In genomic region chr15:56495050-56495449, GRCh38 we compare ENCODE assay signal across 27 cellular contexts. TPM values are rescaled to one million over a fixed set of nuclear protein-coding genes. Genes with fewer than 3 reads are reported as not detected.
"Had no signal": no experiment of that assay in that cellular context is flagged by ENCODE, and none has a peak within 500 bp of the region (broad histone marks: within the 10 kb centered on the region; RNA-seq: fewer than 3 reads in every experiment).

No MANE protein-coding gene starts in this region.

- DNase-seq: activated CD4-positive, alpha-beta memory T cell treated with anti-CD3 and anti-CD28 coated beads for 36 hours; activated CD4-positive, alpha-beta T cell treated with anti-CD3 and anti-CD28 coated beads, Interleukin-2, amount 10 ng/mL, durations not matched to agents 24 days and 14 days; activated gamma-delta T cell treated with Interleukin-2 at 50 U/mL for 16 hours; activated naive CD8-positive, alpha-beta T cell treated with anti-CD3 and anti-CD28 coated beads, Interleukin-2, amount 50 U/mL, for 24 hours; activated T-cell treated with anti-CD3 and anti-CD28 coated beads, Interleukin-2, amount 50 U/mL, for 4 hours; amygdala; caudate nucleus; foreskin keratinocyte; heart left ventricle; hypothalamus; immature natural killer cell; kidney; left lung; lower lobe of right lung; mesenchymal stem cell; stimulated activated CD4-positive, alpha-beta T cell treated with anti-CD3 and anti-CD28 coated beads, Interleukin-4, amount 100 ng/mL, for 24 hours; T-helper 9 cell; uterus; WERI-Rb-1 had no signal

- ATAC-seq: activated CD4-positive, CD25-positive, alpha-beta regulatory T cell treated with anti-CD3 and anti-CD28 coated beads, Interleukin-2, amount 50 U/mL, for 24 hours; activated naive CD8-positive, alpha-beta T cell treated with anti-CD3 and anti-CD28 coated beads, Interleukin-2, amount 50 U/mL, for 24 hours; activated T-cell treated with anti-CD3 and anti-CD28 coated beads, Interleukin-2, amount 50 U/mL, for 4 hours; activated T-helper 17 cell treated with anti-CD3 and anti-CD28 coated beads, Interleukin-2, amount 50 U/mL, for 72 hours; foreskin keratinocyte; heart left ventricle; left lung; lower lobe of right lung; sciatic nerve; stimulated activated effector memory CD8-positive, alpha-beta T cell treated with anti-CD3 and anti-CD28 coated beads, Interleukin-12 subunit alpha, Interleukin-12 subunit beta, amount 100 ng/mL, for 72 hours had no signal

- H3K27me3 ChIP-seq: esophagus muscularis mucosa, heart left ventricle, left lung, uterus had no signal

- H3K4me3 ChIP-seq: esophagus muscularis mucosa, heart left ventricle, left lung, lower lobe of right lung, skin epidermis, thoracic aorta, uterus had no signal

- H3K9me3 ChIP-seq: esophagus muscularis mucosa, heart left ventricle, left lung, lower lobe of right lung, thoracic aorta, uterus had no signal

- H3K27ac ChIP-seq: esophagus muscularis mucosa, foreskin keratinocyte, heart left ventricle, left lung, lower lobe of right lung, skin epidermis, thoracic aorta, uterus, WERI-Rb-1 had no signal

- H3K4me1 ChIP-seq: foreskin keratinocyte, heart left ventricle, left lung, lower lobe of right lung, uterus had no signal

- H3K36me3 ChIP-seq: esophagus muscularis mucosa, heart left ventricle, left lung, lower lobe of right lung, thoracic aorta, uterus, WERI-Rb-1 had no signal

RNA-seq across cellular contexts. Expression of gene MNS1, which starts 30.1 kb away (rescaled TPM):
- total RNA-seq: activated T-helper 17 cell treated with anti-CD3 and anti-CD28 coated beads, Interleukin-2, amount 50 U/mL, for 72 hours; mononuclear cell had no signal
